In the genomic region with DNA sequence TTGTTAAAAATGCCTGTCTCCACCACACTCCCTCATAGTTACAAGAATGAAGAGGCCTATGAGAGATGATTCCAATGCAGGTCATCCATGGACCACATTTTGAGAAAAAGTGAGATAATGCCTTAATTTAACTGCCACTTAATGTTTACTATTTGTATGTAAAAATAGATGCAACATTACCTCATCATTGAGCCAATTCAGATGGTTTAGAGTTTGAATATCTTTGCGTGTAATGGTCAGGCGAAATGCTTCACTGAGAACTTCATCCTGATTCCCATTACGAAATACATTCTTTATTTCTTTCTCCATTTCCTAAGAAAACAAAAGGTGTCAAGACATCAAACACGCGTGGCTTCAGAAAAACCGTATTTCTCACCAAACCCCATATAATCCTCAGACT, we compare ENCODE assay signal across 7 cellular contexts. TPM values are rescaled to one million over a fixed set of nuclear protein-coding genes. Genes with fewer than 3 reads are reported as not detected.
"Had no signal": no experiment of that assay in that cellular context is flagged by ENCODE, and none has a peak within 500 bp of the region (broad histone marks: within the 10 kb centered on the region; RNA-seq: fewer than 3 reads in every experiment).

No MANE protein-coding gene starts in this region.

- H3K27ac ChIP-seq: HL-60 had no signal

- ATAC-seq: HepG2, K562 had no signal

- DNase-seq: KBM-7, KG1 had no signal

- H3K4me3 ChIP-seq: K562 had no signal

RNA-seq across cellular contexts. Expression of a gene that starts 59.3 kb away (rescaled TPM):
- total RNA-seq: HT-29, K562 had no signal
- polyA plus RNA-seq: IgD-negative memory B cell had no signal
